In the genomic region with DNA sequence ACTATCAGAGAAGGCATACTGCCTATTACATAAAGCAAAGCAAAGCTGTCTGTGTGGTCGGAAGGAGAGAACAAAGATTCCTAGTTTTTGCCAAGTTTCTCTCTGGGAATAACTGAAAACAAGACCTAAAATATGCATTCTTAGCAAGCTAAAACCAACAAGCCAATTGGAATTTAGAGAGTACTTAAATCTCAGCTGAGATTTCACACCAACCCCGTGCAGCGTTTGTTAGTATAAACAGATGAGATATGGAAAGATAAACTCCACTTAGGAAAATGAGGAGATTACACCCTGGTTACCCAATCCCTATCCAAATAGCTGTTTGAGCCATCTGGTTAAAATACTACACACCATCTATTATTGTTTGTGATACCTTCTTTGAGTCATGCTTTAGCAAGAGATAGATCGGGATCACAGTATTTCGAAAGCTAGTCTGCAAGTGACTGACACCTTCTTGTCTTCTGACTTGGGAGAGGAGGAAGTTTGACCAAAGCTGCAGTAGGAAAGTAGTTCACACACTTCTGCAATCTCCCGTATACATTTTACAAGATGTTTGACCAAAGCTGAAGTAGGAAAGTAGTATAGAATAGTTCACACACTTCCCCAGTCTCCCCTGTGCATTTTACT, we compare ENCODE assay signal across 12 cellular contexts. TPM values are rescaled to one million over a fixed set of nuclear protein-coding genes. Genes with fewer than 3 reads are reported as not detected.
DNase-seq lines count a peak whose midpoint lies in the region; ATAC-seq and TF ChIP-seq lines count a peak whose summit lies in the region.
"Had no signal": no experiment of that assay in that cellular context is flagged by ENCODE, and none has a peak within 500 bp of the region (broad histone marks: within the 10 kb centered on the region; RNA-seq: fewer than 3 reads in every experiment).

No MANE protein-coding gene starts in this region.

- DNase-seq in Right ventricle myocardium superior = no peak
- DNase-seq in right atrium auricular region (ENCODE audit: low spot score) = no peak
- peak; percentile 32 for DNase-seq in SKM-1 treated with dmso at 0.1 percent for 144 hours (lab: John Stamatoyannopoulos, UW; ENCODE audit: unreplicated experiment)
- DNase-seq in foreskin fibroblast = peak; percentile 52 to 64
- DNase-seq in thyroid gland = no peak
- no peak for DNase-seq in nucleus accumbens (lab: John Stamatoyannopoulos, UW)
- DNase-seq: ACHN; activated CD4-positive, alpha-beta T cell treated with anti-CD3 and anti-CD28 coated beads, Interleukin-2, amount 10 ng/mL, durations not matched to agents 24 days and 14 days; body of pancreas had no signal

- peaks cover 0 to 21% of the 10 kb centered on the region in 2 donors for H3K4me1 ChIP-seq in right atrium auricular region
- peaks cover 10 to 19% of the 10 kb centered on the region in 2 donors for H3K4me1 ChIP-seq in thyroid gland
- H3K4me1 ChIP-seq: HAP-1 had no signal

- no peaks in the 10 kb centered on the region for H3K27me3 ChIP-seq in right atrium auricular region
- no peaks in the 10 kb centered on the region for H3K27me3 ChIP-seq in thyroid gland
- H3K27me3 ChIP-seq: body of pancreas had no signal

- WGBS in thyroid gland, 2 donors = 36 to 43% methylated on average over 6 of the region's 6 CpGs

- H3K27me3 Mint-ChIP-seq in stimulated activated memory B cell treated with anti-CD40 and anti-IgM and Interleukin-4, amounts not matched to agents 10 μg/mL and 1 μg/mL and 100 μg/mL, for 72 hours = no peaks in the 10 kb centered on the region
- H3K27me3 Mint-ChIP-seq: activated CD4-positive, alpha-beta T cell treated with anti-CD3 and anti-CD28 coated beads, Interleukin-2, amount 10 ng/mL, durations not matched to agents 24 days and 14 days had no signal

- ATAC-seq in Right ventricle myocardium superior (ENCODE audit: poor library complexity) = peak; percentile 47
- no peak for ATAC-seq in stimulated activated memory B cell treated with anti-CD40 and anti-IgM and Interleukin-4, amounts not matched to agents 10 μg/mL and 1 μg/mL and 100 μg/mL, for 72 hours
- ATAC-seq in HG02970 (IDR thresholded peaks at IDR 0.05; ENCODE audit: low FRiP score, unreplicated experiment) = no peak
- ATAC-seq: body of pancreas had no signal

- no peaks in the 10 kb centered on the region for H3K9me3 Mint-ChIP-seq in stimulated activated memory B cell treated with anti-CD40 and anti-IgM and Interleukin-4, amounts not matched to agents 10 μg/mL and 1 μg/mL and 100 μg/mL, for 72 hours
- H3K9me3 Mint-ChIP-seq: activated CD4-positive, alpha-beta T cell treated with anti-CD3 and anti-CD28 coated beads, Interleukin-2, amount 10 ng/mL, durations not matched to agents 24 days and 14 days had no signal

- H3K27ac Mint-ChIP-seq in stimulated activated memory B cell treated with anti-CD40 and anti-IgM and Interleukin-4, amounts not matched to agents 10 μg/mL and 1 μg/mL and 100 μg/mL, for 72 hours = no peak overlapping the region
- H3K27ac Mint-ChIP-seq: activated CD4-positive, alpha-beta T cell treated with anti-CD3 and anti-CD28 coated beads, Interleukin-2, amount 10 ng/mL, durations not matched to agents 24 days and 14 days had no signal

- peaks cover 6% of the 10 kb centered on the region for H3K4me1 Mint-ChIP-seq in stimulated activated memory B cell treated with anti-CD40 and anti-IgM and Interleukin-4, amounts not matched to agents 10 μg/mL and 1 μg/mL and 100 μg/mL, for 72 hours

- no peak for TF ChIP-seq POLR2A in thyroid gland (IDR thresholded peaks at IDR 0.05)

- no peak overlapping the region for H3K4me3 Mint-ChIP-seq in stimulated activated memory B cell treated with anti-CD40 and anti-IgM and Interleukin-4, amounts not matched to agents 10 μg/mL and 1 μg/mL and 100 μg/mL, for 72 hours
- H3K4me3 Mint-ChIP-seq: activated CD4-positive, alpha-beta T cell treated with anti-CD3 and anti-CD28 coated beads, Interleukin-2, amount 10 ng/mL, durations not matched to agents 24 days and 14 days had no signal

- H3K36me3 ChIP-seq in right atrium auricular region (peaks cover 4% of the 10 kb centered on the region), thyroid gland (no peaks in the 10 kb centered on the region)

- TF ChIP-seq CTCF in right atrium auricular region (IDR thresholded peaks at IDR 0.05) = no peak
- no peak for TF ChIP-seq CTCF in foreskin fibroblast (IDR thresholded peaks at IDR 0.05; ENCODE audit: low read depth, low read length)
- TF ChIP-seq CTCF in thyroid gland (IDR thresholded peaks at IDR 0.05) = no peak

- H3K36me3 Mint-ChIP-seq in stimulated activated memory B cell treated with anti-CD40 and anti-IgM and Interleukin-4, amounts not matched to agents 10 μg/mL and 1 μg/mL and 100 μg/mL, for 72 hours = peaks cover 41% of the 10 kb centered on the region

- H3K4me3 ChIP-seq in right atrium auricular region (no peak overlapping the region), foreskin fibroblast (ENCODE audit: low read depth in 1 of 2, low read length in 2 of 2) (no peak overlapping the region), thyroid gland (replicated peaks in 1 of 3) (no peak overlapping the region)
- H3K4me3 ChIP-seq: body of pancreas, HAP-1 had no signal

- H3K9me3 ChIP-seq in right atrium auricular region (no peaks in the 10 kb centered on the region), thyroid gland (no peaks in the 10 kb centered on the region)
- H3K9me3 ChIP-seq: body of pancreas, HAP-1 had no signal

- intact Hi-C loops in Right ventricle myocardium superior (cut with DNase I) = no loop called here
- intact Hi-C loops in thyroid gland (cut with DNase I) = no loop called here

- H3K27ac ChIP-seq in right atrium auricular region (no peak overlapping the region), thyroid gland (peak overlapping the region in 2 of 3 donors; percentile 19 to 38)
- H3K27ac ChIP-seq: body of pancreas had no signal

RNA-seq across cellular contexts. Expression of a gene that starts 18.2 kb away (rescaled TPM):
- total RNA-seq in Right ventricle myocardium superior (12.3 TPM), right atrium auricular region (10 to 100 TPM; 14.4 to 19.5 TPM), thyroid gland (100 to 1,000 TPM in 1 of 4 donors, 10 to 100 TPM in 3; 33.6 to 186 (median 43.2) TPM)

RNA-seq across cellular contexts. Expression of a gene that starts 50.0 kb away (rescaled TPM):
- total RNA-seq in Right ventricle myocardium superior = 209 TPM
- 100 to 1,000 TPM; 241 to 341 TPM for total RNA-seq in right atrium auricular region
- 100 to 1,000 TPM in 3 of 4 donors, 10 to 100 TPM in 1; 95.2 to 139 (median 112) TPM for total RNA-seq in thyroid gland

Comparison
In these comparisons a context has a peak if more than half of its experiments do, and no peak if none do; other contexts are left out.
1. DNase-seq: peak in SKM-1 treated with dmso at 0.1 percent for 144 hours (single experiment) and foreskin fibroblast (2 of 2); none in Right ventricle myocardium superior (single experiment), right atrium auricular region (single experiment), thyroid gland (0 of 2) and nucleus accumbens (0 of 56).
2. H3K27ac ChIP-seq: peak in thyroid gland (2 of 3); none in right atrium auricular region (0 of 2).